8 cellular contexts compared by ENCODE assay signal in genomic region chr10:132961-133898, GRCh38. TPM values are rescaled to one million over a fixed set of nuclear protein-coding genes. Genes with fewer than 3 reads are reported as not detected.
DNase-seq lines count a peak whose midpoint lies in the region; ATAC-seq and TF ChIP-seq lines count a peak whose summit lies in the region.

No MANE protein-coding gene starts in this region.

- H3K9me3 ChIP-seq in ascending aorta (no peaks in the 10 kb centered on the region), left lung (no peaks in the 10 kb centered on the region)

- H3K27me3 ChIP-seq in ascending aorta (no peaks in the 10 kb centered on the region), left lung (peaks cover 0 to 29% of the 10 kb centered on the region in 2 donors)

- intact Hi-C loops in ascending aorta (cut with DNase I) (no loop called here), left lung (cut with DNase I) (no loop called here)

- peak; percentile 73 for DNase-seq in AG20443 (ENCODE audit: low spot score)
- peak; percentile 72 for DNase-seq in HT1080 (ENCODE audit: low read depth)
- no peak for DNase-seq in ascending aorta (ENCODE audit: low spot score in 2 of 2)
- no peak for DNase-seq in left lung
- no peak for DNase-seq in NCI-H1417 (lab: John Stamatoyannopoulos, UW)
- no peak for DNase-seq in activated effector memory CD4-positive, alpha-beta T cell treated with Interleukin-2 at 50 U/mL for 16 hours

- H3K4me1 ChIP-seq in ascending aorta, result peaks cover 3 to 22% of the 10 kb centered on the region in 2 donors
- H3K4me1 ChIP-seq in left lung, result peaks cover 10 to 28% of the 10 kb centered on the region in 2 donors

- H3K27ac ChIP-seq in ascending aorta (no peak overlapping the region), left lung (no peak overlapping the region)

- ATAC-seq in left lung, result peak; percentile 44
- no peak for ATAC-seq in GM18858 (IDR thresholded peaks at IDR 0.05; ENCODE audit: unreplicated experiment)
- ATAC-seq in GM21737 (IDR thresholded peaks at IDR 0.05; ENCODE audit: unreplicated experiment), result no peak

- TF ChIP-seq CTCF in ascending aorta (IDR thresholded peaks at IDR 0.05) (no peak), left lung (IDR thresholded peaks at IDR 0.05) (no peak)

- H3K4me3 ChIP-seq in ascending aorta (peak overlapping the region; percentile 88 to 97), left lung (peak overlapping the region in 1 of 2 donors; percentile 64)

- no peaks in the 10 kb centered on the region for H3K36me3 ChIP-seq in ascending aorta
- no peaks in the 10 kb centered on the region for H3K36me3 ChIP-seq in left lung

RNA-seq across cellular contexts. Expression of gene ZMYND11, which starts 2.0 kb away (rescaled TPM):
- total RNA-seq in HT1080 (2014; rRNA removed; shearing (Covaris generic)), result 34.5 and 37.8 TPM in 2 replicates
- polyA plus RNA-seq in HT1080 (2015; cell fraction: cytosol; rRNA removed), result 29.3 and 35.7 TPM in 2 replicates
- 30.1 and 33.5 TPM in 2 replicates for polyA plus RNA-seq in HT1080 (2015; cell fraction: nucleus; rRNA removed)
- total RNA-seq in ascending aorta (29.6 TPM), left lung (10 to 100 TPM; 58.9 to 60.5 TPM)

Comparison
In these comparisons a context has a peak if more than half of its experiments do, and no peak if none do; other contexts are left out.
1. DNase-seq: peak in AG20443 (single experiment) and HT1080 (single experiment); none in ascending aorta (0 of 2), left lung (0 of 2), NCI-H1417 (0 of 3) and activated effector memory CD4-positive, alpha-beta T cell treated with Interleukin-2 at 50 U/mL for 16 hours (single experiment).